8 cellular contexts compared by ENCODE assay signal in genomic region chr22:37051629-37052385, GRCh38. TPM values are rescaled to one million over a fixed set of nuclear protein-coding genes. Genes with fewer than 3 reads are reported as not detected.
DNase-seq lines count a peak whose midpoint lies in the region; ATAC-seq and TF ChIP-seq lines count a peak whose summit lies in the region.

Gene KCTD17, plus strand, starts transcription at chr22:37051742. Its CDS starts 19 bp downstream, at chr22:37051761.

- no peak within 1 kb of the TSS for H3K27ac Mint-ChIP-seq in activated B cell treated with CpG ODN at 0.5 μM for 24 hours

- no peaks in the 10 kb centered on the region for H3K4me1 ChIP-seq in MM.1S (ENCODE audit: low read length)

- no peaks in the 10 kb centered on the region for H3K27me3 Mint-ChIP-seq in activated B cell treated with CpG ODN at 0.5 μM for 24 hours

- H2AFZ ChIP-seq in MM.1S (ENCODE audit: low read length): peak within 1 kb of the TSS; percentile 84

- ATAC-seq in GM19463 (IDR thresholded peaks at IDR 0.05; ENCODE audit: unreplicated experiment) (peak; percentile 88), activated B cell treated with CpG ODN at 0.5 μM for 24 hours (ENCODE audit: low read depth) (peak; percentile 100), HG02938 (IDR thresholded peaks at IDR 0.05; ENCODE audit: unreplicated experiment) (no peak)

- peaks cover 18% of the 10 kb centered on the region for H3K4me1 Mint-ChIP-seq in activated B cell treated with CpG ODN at 0.5 μM for 24 hours

- H3K4me3 Mint-ChIP-seq in activated B cell treated with CpG ODN at 0.5 μM for 24 hours: peak within 1 kb of the TSS; percentile 80

- H3K36me3 ChIP-seq in MM.1S (replicated peaks; ENCODE audit: insufficient read depth, low read length): no peaks in the 10 kb centered on the region

- intact Hi-C loops in activated B cell treated with CpG ODN at 0.5 μM for 24 hours (cut with micrococcal nuclease): loop anchor here (1.0 kb wide), 1 partner anchor 147 kb away; no protein-coding TSS in a partner anchor

- CTCF ChIA-PET in activated B cell treated with CpG ODN at 0.5 μM for 24 hours (lab: Charles Lee): interaction anchor here (0.9 to 1.7 kb wide), 2 partner anchors 25 to 209 kb away, joined by 3 to 4 read pairs; no protein-coding TSS in a partner anchor

- no peaks in the 10 kb centered on the region for H3K9me3 Mint-ChIP-seq in activated B cell treated with CpG ODN at 0.5 μM for 24 hours

- H3K9me3 ChIP-seq in MM.1S (replicated peaks; ENCODE audit: insufficient read depth, low read length): no peaks in the 10 kb centered on the region

- H3K4me3 ChIP-seq in MM.1S (ENCODE audit: low read length): peak within 1 kb of the TSS; percentile 66
- peak within 1 kb of the TSS; percentile 61 to 71 for H3K4me3 ChIP-seq in cardiac fibroblast (replicated peaks in 1 of 2; ENCODE audit: low read depth in 2 of 2, low read length in 2 of 2)

- H3F3A ChIP-seq in MM.1S (ENCODE audit: insufficient read depth, low read length): no peaks in the 10 kb centered on the region

- H3K4me2 ChIP-seq in MM.1S (ENCODE audit: low read depth, low read length): peak within 1 kb of the TSS; percentile 89

- H3K79me2 ChIP-seq in MM.1S (ENCODE audit: low read length): no peaks in the 10 kb centered on the region

- H3K9me2 ChIP-seq in MM.1S (replicated peaks; ENCODE audit: insufficient read depth, low read length): no peaks in the 10 kb centered on the region

- H3K36me3 Mint-ChIP-seq in activated B cell treated with CpG ODN at 0.5 μM for 24 hours (ENCODE audit: low read depth): peaks cover 21% of the 10 kb centered on the region

- no peak within 1 kb of the TSS for H3K27ac ChIP-seq in MM.1S (ENCODE audit: low read length)

- POLR2A ChIA-PET in activated B cell treated with CpG ODN at 0.5 μM for 24 hours (lab: Charles Lee): interaction anchor here (0.6 to 1.4 kb wide), 11 partner anchors 30 to 523 kb away, joined by 3 to 9 read pairs (median 3); partner anchors contain the start of genes EIF3D, IFT27 and TST

- DNase-seq in CD1c-positive myeloid dendritic cell (ENCODE audit: extremely low spot score) (peak; percentile 86), MM.1S (peak; percentile 73), activated B cell treated with CpG ODN at 0.5 μM for 24 hours (peak; percentile 76), cardiac fibroblast (ENCODE audit: low read depth in 2 of 2) (peak; percentile 55 to 76), iris pigment epithelial cell (ENCODE audit: low read depth) (peak; percentile 73)
- peak; percentile 44 to 75 for DNase-seq in stimulated activated CD4-positive, alpha-beta T cell treated with anti-CD3 and anti-CD28 coated beads, Interleukin-12 subunit alpha, Interleukin-12 subunit beta, amount 100 ng/mL, for 24 hours (ENCODE audit: low read depth in 2 of 2)

- no peak for TF ChIP-seq CTCF in MM.1S (IDR thresholded peaks at IDR 0.05; ENCODE audit: low read length)
- TF ChIP-seq CTCF in activated B cell treated with CpG ODN at 0.5 μM for 24 hours (IDR thresholded peaks at IDR 0.05): no peak
- TF ChIP-seq CTCF in cardiac fibroblast (IDR thresholded peaks at IDR 0.05; ENCODE audit: low read depth, low read length): no peak

- peak within 1 kb of the TSS; percentile 48; the same call in 1 of the 2 replicates for H3K9ac ChIP-seq in MM.1S (ENCODE audit: low read length)

- no peaks in the 10 kb centered on the region for H4K20me1 ChIP-seq in MM.1S (ENCODE audit: insufficient read depth, low read length)

- H3K27me3 ChIP-seq in MM.1S (replicated peaks; ENCODE audit: insufficient read depth, low read length): peaks cover 9% of the 10 kb centered on the region

RNA-seq across cellular contexts. Expression of gene KCTD17, which starts in this region (rescaled TPM):
- 28.9 and 29.4 TPM in 2 replicates for total RNA-seq in activated B cell treated with CpG ODN at 0.5 μM for 24 hours
